In the genomic region with DNA sequence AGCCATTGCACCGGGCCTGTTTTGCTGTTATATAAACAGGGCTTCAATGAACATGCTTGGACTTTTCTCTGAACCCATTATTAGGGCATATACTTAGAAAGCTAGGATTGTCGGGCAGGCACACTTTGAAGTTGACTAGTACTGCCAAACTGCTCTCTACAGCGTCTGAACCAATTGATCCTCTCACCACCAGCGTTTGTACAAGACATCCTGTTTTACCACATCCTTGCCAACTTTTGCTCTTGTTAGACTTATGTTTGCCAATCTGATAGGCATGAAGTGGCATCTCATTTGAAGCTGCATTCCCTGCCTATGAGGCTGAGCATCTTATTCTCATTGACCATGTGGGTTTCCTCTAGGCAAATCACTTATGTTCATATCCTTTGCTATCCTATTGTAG, we compare ENCODE assay signal across 21 cellular contexts. TPM values are rescaled to one million over a fixed set of nuclear protein-coding genes. Genes with fewer than 3 reads are reported as not detected.
DNase-seq lines count a peak whose midpoint lies in the region; ATAC-seq, FAIRE-seq and TF ChIP-seq lines count a peak whose summit lies in the region.
"Had no signal": no experiment of that assay in that cellular context is flagged by ENCODE, and none has a peak within 500 bp of the region (broad histone marks: within the 10 kb centered on the region; RNA-seq: fewer than 3 reads in every experiment).

No MANE protein-coding gene starts in this region.

- H3K9ac ChIP-seq in DND-41 (ENCODE audit: low read depth, low read length) = no peak overlapping the region
- H3K9ac ChIP-seq: KMS-11 had no signal

- WGBS in psoas muscle, 3 donors = 30 to 59% (median 35%) methylated on average over 4 of the region's 4 CpGs
- 63% methylated on average over 4 of the region's 4 CpGs for WGBS in pancreas, 2 donors

- peak; percentile 58 for DNase-seq in activated CD8-positive, alpha-beta T cell treated with anti-CD3 and anti-CD28 coated beads, Interleukin-2, amount 10 ng/mL, durations not matched to agents 7 days and 5 days
- no peak for DNase-seq in activated CD8-positive, alpha-beta T cell treated with anti-CD3 and anti-CD28 coated beads for 36 hours
- DNase-seq in DND-41 (peak; percentile 20), bronchial epithelial cell (ENCODE audit: low read depth) (no peak), psoas muscle (no peak), pancreas (no peak)
- no peak for DNase-seq in activated T-helper 1 cell treated with anti-CD3 and anti-CD28 coated beads, Interleukin-12 subunit alpha, Interleukin-12 subunit beta, Interleukin-2, Interleukin-4 antibody, amounts not matched to agents 30 ng/mL and 10 ng/mL and 1 ng/mL, durations not matched to agents 14 hours and 24 hours and 36 hours (ENCODE audit: low spot score)
- DNase-seq: GF-D8, GOT3, NCI-H1048, NCI-H146, NCI-H2081, NCI-H510A, NCI-H774, PC-3 had no signal

- no peak overlapping the region for H3K27ac ChIP-seq in DND-41 (ENCODE audit: low read length)
- peak overlapping the region; percentile 13 for H3K27ac ChIP-seq in psoas muscle
- no peak overlapping the region for H3K27ac ChIP-seq in pancreas
- H3K27ac ChIP-seq: KMS-11, RWPE1 had no signal

- no peaks in the 10 kb centered on the region for H3K36me3 ChIP-seq in DND-41 (ENCODE audit: insufficient read depth, low read length)
- H3K36me3 ChIP-seq in bronchial epithelial cell (ENCODE audit: control insufficient read depth, insufficient read depth, low read length) = no peaks in the 10 kb centered on the region
- H3K36me3 ChIP-seq in psoas muscle (ENCODE audit: insufficient read depth in 1 of 2, low read depth in 1 of 2) = no peaks in the 10 kb centered on the region
- no peaks in the 10 kb centered on the region for H3K36me3 ChIP-seq in pancreas

- FAIRE-seq in bronchial epithelial cell (lab: Jason Lieb, UNC) = peak; percentile 55
- no peak for FAIRE-seq in pancreas (lab: Jason Lieb, UNC)
- FAIRE-seq: GM12891, GM18507 had no signal

- peaks cover 7% of the 10 kb centered on the region for H3K27me3 Mint-ChIP-seq in activated CD8-positive, alpha-beta T cell treated with anti-CD3 and anti-CD28 coated beads, Interleukin-2, amount 10 ng/mL, durations not matched to agents 7 days and 5 days (ENCODE audit: low read depth)
- no peaks in the 10 kb centered on the region for H3K27me3 Mint-ChIP-seq in activated CD8-positive, alpha-beta T cell treated with anti-CD3 and anti-CD28 coated beads for 36 hours
- no peaks in the 10 kb centered on the region for H3K27me3 Mint-ChIP-seq in activated T-helper 1 cell treated with anti-CD3 and anti-CD28 coated beads, Interleukin-12 subunit alpha, Interleukin-12 subunit beta, Interleukin-2, Interleukin-4 antibody, amounts not matched to agents 30 ng/mL and 10 ng/mL and 1 ng/mL, durations not matched to agents 14 hours and 24 hours and 36 hours (ENCODE audit: insufficient read depth)

- H3K4me2 ChIP-seq in DND-41 (ENCODE audit: insufficient read depth, low read length) = no peak overlapping the region
- H3K4me2 ChIP-seq: KMS-11 had no signal

- no peak for TF ChIP-seq CTCF in activated CD8-positive, alpha-beta T cell treated with anti-CD3 and anti-CD28 coated beads for 36 hours (IDR thresholded peaks at IDR 0.05)
- TF ChIP-seq CTCF in DND-41 (IDR thresholded peaks at IDR 0.05; ENCODE audit: borderline replicate concordance, extremely low read depth, low read length, poor library complexity, severe bottlenecking) (no peak), bronchial epithelial cell (IDR thresholded peaks at IDR 0.05; ENCODE audit: insufficient read depth, low read length, severe bottlenecking) (no peak), psoas muscle (IDR thresholded peaks at IDR 0.05) (no peak), pancreas (IDR thresholded peaks at IDR 0.05) (no peak)

- peak overlapping the region; percentile 64 for H3K27ac Mint-ChIP-seq in activated CD8-positive, alpha-beta T cell treated with anti-CD3 and anti-CD28 coated beads, Interleukin-2, amount 10 ng/mL, durations not matched to agents 7 days and 5 days
- H3K27ac Mint-ChIP-seq in activated CD8-positive, alpha-beta T cell treated with anti-CD3 and anti-CD28 coated beads for 36 hours = no peak overlapping the region
- no peak overlapping the region for H3K27ac Mint-ChIP-seq in activated T-helper 1 cell treated with anti-CD3 and anti-CD28 coated beads, Interleukin-12 subunit alpha, Interleukin-12 subunit beta, Interleukin-2, Interleukin-4 antibody, amounts not matched to agents 30 ng/mL and 10 ng/mL and 1 ng/mL, durations not matched to agents 14 hours and 24 hours and 36 hours

- ATAC-seq in activated CD8-positive, alpha-beta T cell treated with anti-CD3 and anti-CD28 coated beads, Interleukin-2, amount 10 ng/mL, durations not matched to agents 7 days and 5 days = no peak
- no peak for ATAC-seq in activated CD8-positive, alpha-beta T cell treated with anti-CD3 and anti-CD28 coated beads for 36 hours
- ATAC-seq in DND-41 (ENCODE audit: insufficient read depth, low read depth) = no peak
- ATAC-seq in psoas muscle = no peak
- ATAC-seq in pancreas = no peak
- no peak for ATAC-seq in GM21825 (IDR thresholded peaks at IDR 0.05; ENCODE audit: unreplicated experiment)
- ATAC-seq: PC-3 had no signal

- intact Hi-C loops in activated CD8-positive, alpha-beta T cell treated with anti-CD3 and anti-CD28 coated beads for 36 hours (cut with micrococcal nuclease) = no loop called here
- intact Hi-C loops in psoas muscle (cut with DNase I) = no loop called here
- intact Hi-C loops in pancreas (cut with DNase I) = no loop called here
- intact Hi-C loops in activated T-helper 1 cell treated with anti-CD3 and anti-CD28 coated beads, Interleukin-12 subunit alpha, Interleukin-12 subunit beta, Interleukin-2, Interleukin-4 antibody, amounts not matched to agents 30 ng/mL and 10 ng/mL and 1 ng/mL, durations not matched to agents 14 hours and 24 hours and 36 hours (cut with micrococcal nuclease) = no loop called here

- no peaks in the 10 kb centered on the region for H3K36me3 Mint-ChIP-seq in activated CD8-positive, alpha-beta T cell treated with anti-CD3 and anti-CD28 coated beads, Interleukin-2, amount 10 ng/mL, durations not matched to agents 7 days and 5 days (ENCODE audit: low read depth)
- H3K36me3 Mint-ChIP-seq in activated CD8-positive, alpha-beta T cell treated with anti-CD3 and anti-CD28 coated beads for 36 hours (ENCODE audit: low read depth) = no peaks in the 10 kb centered on the region
- H3K36me3 Mint-ChIP-seq in activated T-helper 1 cell treated with anti-CD3 and anti-CD28 coated beads, Interleukin-12 subunit alpha, Interleukin-12 subunit beta, Interleukin-2, Interleukin-4 antibody, amounts not matched to agents 30 ng/mL and 10 ng/mL and 1 ng/mL, durations not matched to agents 14 hours and 24 hours and 36 hours (ENCODE audit: low read depth) = peaks cover 6% of the 10 kb centered on the region

- H2AFZ ChIP-seq in DND-41 (ENCODE audit: low read depth, low read length) = no peak overlapping the region

- H3K4me1 Mint-ChIP-seq in activated CD8-positive, alpha-beta T cell treated with anti-CD3 and anti-CD28 coated beads, Interleukin-2, amount 10 ng/mL, durations not matched to agents 7 days and 5 days (ENCODE audit: low read depth) = peaks cover 67% of the 10 kb centered on the region
- peaks cover 46% of the 10 kb centered on the region for H3K4me1 Mint-ChIP-seq in activated CD8-positive, alpha-beta T cell treated with anti-CD3 and anti-CD28 coated beads for 36 hours (ENCODE audit: low read depth)
- H3K4me1 Mint-ChIP-seq in activated T-helper 1 cell treated with anti-CD3 and anti-CD28 coated beads, Interleukin-12 subunit alpha, Interleukin-12 subunit beta, Interleukin-2, Interleukin-4 antibody, amounts not matched to agents 30 ng/mL and 10 ng/mL and 1 ng/mL, durations not matched to agents 14 hours and 24 hours and 36 hours (ENCODE audit: low read depth) = peaks cover 45% of the 10 kb centered on the region

- H3K9me3 ChIP-seq in DND-41 (ENCODE audit: insufficient read depth, low read length, severe bottlenecking) = no peaks in the 10 kb centered on the region
- H3K9me3 ChIP-seq in psoas muscle = no peaks in the 10 kb centered on the region
- H3K9me3 ChIP-seq in pancreas = no peaks in the 10 kb centered on the region

- no peaks in the 10 kb centered on the region for H3K9me3 Mint-ChIP-seq in activated CD8-positive, alpha-beta T cell treated with anti-CD3 and anti-CD28 coated beads, Interleukin-2, amount 10 ng/mL, durations not matched to agents 7 days and 5 days (ENCODE audit: insufficient read depth)
- no peaks in the 10 kb centered on the region for H3K9me3 Mint-ChIP-seq in activated CD8-positive, alpha-beta T cell treated with anti-CD3 and anti-CD28 coated beads for 36 hours
- peaks cover 8% of the 10 kb centered on the region for H3K9me3 Mint-ChIP-seq in activated T-helper 1 cell treated with anti-CD3 and anti-CD28 coated beads, Interleukin-12 subunit alpha, Interleukin-12 subunit beta, Interleukin-2, Interleukin-4 antibody, amounts not matched to agents 30 ng/mL and 10 ng/mL and 1 ng/mL, durations not matched to agents 14 hours and 24 hours and 36 hours

- POLR2A ChIA-PET in activated CD8-positive, alpha-beta T cell treated with anti-CD3 and anti-CD28 coated beads, Interleukin-2, amount 10 ng/mL, durations not matched to agents 7 days and 5 days (lab: Charles Lee) = no interaction called here
- POLR2A ChIA-PET in activated CD8-positive, alpha-beta T cell treated with anti-CD3 and anti-CD28 coated beads for 36 hours (lab: Charles Lee) = interaction anchor here (1.6 kb wide), 1 partner anchor 10 kb away, joined by 5 read pairs; no protein-coding TSS in a partner anchor

- H3K4me1 ChIP-seq in DND-41 (ENCODE audit: insufficient read depth, low read length) (peaks cover 20% of the 10 kb centered on the region), psoas muscle (peaks cover 42% of the 10 kb centered on the region), pancreas (peaks cover 0 to 7% (median 0%) of the 10 kb centered on the region in 3 donors)

- H4K20me1 ChIP-seq in DND-41 (ENCODE audit: insufficient read depth, low read length) = no peaks in the 10 kb centered on the region

- CTCF ChIA-PET in activated CD8-positive, alpha-beta T cell treated with anti-CD3 and anti-CD28 coated beads, Interleukin-2, amount 10 ng/mL, durations not matched to agents 7 days and 5 days (lab: Charles Lee) = interaction anchor here (1.0 to 2.4 kb wide), 8 partner anchors 9 to 64 kb away, joined by 3 to 15 read pairs (median 4); no protein-coding TSS in a partner anchor
- CTCF ChIA-PET in activated CD8-positive, alpha-beta T cell treated with anti-CD3 and anti-CD28 coated beads for 36 hours (lab: Charles Lee) = interaction anchor here (0.8 to 2.2 kb wide), 6 partner anchors 8 to 64 kb away, joined by 3 to 10 read pairs (median 6); partner anchors contain the start of gene PPP1R9B

- H3K4me3 Mint-ChIP-seq in activated CD8-positive, alpha-beta T cell treated with anti-CD3 and anti-CD28 coated beads, Interleukin-2, amount 10 ng/mL, durations not matched to agents 7 days and 5 days = peak overlapping the region; percentile 9
- no peak overlapping the region for H3K4me3 Mint-ChIP-seq in activated CD8-positive, alpha-beta T cell treated with anti-CD3 and anti-CD28 coated beads for 36 hours
- H3K4me3 Mint-ChIP-seq in activated T-helper 1 cell treated with anti-CD3 and anti-CD28 coated beads, Interleukin-12 subunit alpha, Interleukin-12 subunit beta, Interleukin-2, Interleukin-4 antibody, amounts not matched to agents 30 ng/mL and 10 ng/mL and 1 ng/mL, durations not matched to agents 14 hours and 24 hours and 36 hours = no peak overlapping the region

- no peak overlapping the region for H3K4me3 ChIP-seq in DND-41 (ENCODE audit: low read depth in 1 of 2, low read length in 2 of 2)
- no peak overlapping the region for H3K4me3 ChIP-seq in bronchial epithelial cell (ENCODE audit: low read depth, low read length)
- H3K4me3 ChIP-seq in psoas muscle = no peak overlapping the region
- H3K4me3 ChIP-seq in pancreas = no peak overlapping the region

- H3K79me2 ChIP-seq in DND-41 (ENCODE audit: insufficient read depth, low read length) = no peaks in the 10 kb centered on the region

- H3K27me3 ChIP-seq in DND-41 (ENCODE audit: insufficient read depth, low read length, poor library complexity) (no peaks in the 10 kb centered on the region), bronchial epithelial cell (ENCODE audit: control insufficient read depth, insufficient read depth, low read length) (no peaks in the 10 kb centered on the region), psoas muscle (ENCODE audit: insufficient read depth in 3 of 3, low read length in 2 of 3) (no peaks in the 10 kb centered on the region), pancreas (no peaks in the 10 kb centered on the region)

RNA-seq across cellular contexts. Expression of gene PPP1R9B, which starts 7.4 kb away (rescaled TPM):
- 100 to 1,000 TPM; 113 to 115 TPM for total RNA-seq in activated CD8-positive, alpha-beta T cell treated with anti-CD3 and anti-CD28 coated beads, Interleukin-2, amount 10 ng/mL, durations not matched to agents 7 days and 5 days
- 10 to 100 TPM; 52.4 to 56.4 TPM for total RNA-seq in activated CD8-positive, alpha-beta T cell treated with anti-CD3 and anti-CD28 coated beads for 36 hours
- total RNA-seq in bronchial epithelial cell (16.6 and 17.4 TPM in 2 replicates), psoas muscle (10 to 100 TPM; 15.1 to 26.5 (median 18.4) TPM), pancreas (10 to 100 TPM; 13.5 to 34.6 (median 17.7) TPM)
- polyA plus RNA-seq in psoas muscle (10 to 100 TPM in 2 of 3 donors, 1 to 10 TPM in 1; 7.0 to 11.3 (median 11.0) TPM), pancreas (10 to 100 TPM; 14.3 to 29.2 TPM)
- total RNA-seq in activated T-helper 1 cell treated with anti-CD3 and anti-CD28 coated beads, Interleukin-12 subunit alpha, Interleukin-12 subunit beta, Interleukin-2, Interleukin-4 antibody, amounts not matched to agents 30 ng/mL and 10 ng/mL and 1 ng/mL, durations not matched to agents 14 hours and 24 hours and 36 hours = 97.1 and 101 TPM in 2 replicates

RNA-seq across cellular contexts. Expression of gene SGCA, which starts 7.9 kb away (rescaled TPM):
- not detected for total RNA-seq in activated CD8-positive, alpha-beta T cell treated with anti-CD3 and anti-CD28 coated beads, Interleukin-2, amount 10 ng/mL, durations not matched to agents 7 days and 5 days
- under 1 TPM in 1 of 2 experiments, not detected in 1; 0.34 TPM for total RNA-seq in activated CD8-positive, alpha-beta T cell treated with anti-CD3 and anti-CD28 coated beads for 36 hours
- total RNA-seq in bronchial epithelial cell (0.13 TPM in 1 of 2 replicates, not detected in the other), psoas muscle (100 to 1,000 TPM; 245 to 291 (median 266) TPM), pancreas (1 to 10 TPM in 2 of 6 donors, under 1 TPM in 1, not detected in 3; 0.31 to 1.1 (median 1.0) TPM)
- polyA plus RNA-seq in psoas muscle (100 to 1,000 TPM; 120 to 254 (median 151) TPM), pancreas (1 to 10 TPM; 1.7 to 3.0 TPM)
- 0.32 and 0.49 TPM in 2 replicates for total RNA-seq in activated T-helper 1 cell treated with anti-CD3 and anti-CD28 coated beads, Interleukin-12 subunit alpha, Interleukin-12 subunit beta, Interleukin-2, Interleukin-4 antibody, amounts not matched to agents 30 ng/mL and 10 ng/mL and 1 ng/mL, durations not matched to agents 14 hours and 24 hours and 36 hours
- total RNA-seq: MCF 10A, PC-3 had no signal

RNA-seq across cellular contexts. Expression of gene SAMD14, which starts 27.9 kb away (rescaled TPM):
- under 1 TPM; 0.50 to 0.55 TPM for total RNA-seq in activated CD8-positive, alpha-beta T cell treated with anti-CD3 and anti-CD28 coated beads, Interleukin-2, amount 10 ng/mL, durations not matched to agents 7 days and 5 days
- 1 to 10 TPM in 1 of 2 experiments, under 1 TPM in 1; 0.47 to 1.3 TPM for total RNA-seq in activated CD8-positive, alpha-beta T cell treated with anti-CD3 and anti-CD28 coated beads for 36 hours
- under 0.01 and 0.26 TPM in 2 replicates for total RNA-seq in bronchial epithelial cell
- total RNA-seq in psoas muscle = 1 to 10 TPM in 3 of 4 donors, under 1 TPM in 1; 0.55 to 2.7 (median 1.3) TPM
- 1 to 10 TPM in 1 of 3 donors, under 1 TPM in 2; 0.64 to 1.3 (median 0.98) TPM for polyA plus RNA-seq in psoas muscle
- total RNA-seq in pancreas = under 1 TPM; 0.09 to 0.90 (median 0.33) TPM
- polyA plus RNA-seq in pancreas = 1 to 10 TPM in 1 of 2 donors, under 1 TPM in 1; 0.80 to 1.3 TPM
- total RNA-seq in activated T-helper 1 cell treated with anti-CD3 and anti-CD28 coated beads, Interleukin-12 subunit alpha, Interleukin-12 subunit beta, Interleukin-2, Interleukin-4 antibody, amounts not matched to agents 30 ng/mL and 10 ng/mL and 1 ng/mL, durations not matched to agents 14 hours and 24 hours and 36 hours = 1.6 and 3.6 TPM in 2 replicates

RNA-seq across cellular contexts. Expression of gene COL1A1, which starts 43.5 kb away (rescaled TPM):
- under 1 TPM; 0.18 to 0.26 TPM for total RNA-seq in activated CD8-positive, alpha-beta T cell treated with anti-CD3 and anti-CD28 coated beads, Interleukin-2, amount 10 ng/mL, durations not matched to agents 7 days and 5 days
- 1 to 10 TPM in 1 of 2 experiments, under 1 TPM in 1; 0.92 to 1.0 TPM for total RNA-seq in activated CD8-positive, alpha-beta T cell treated with anti-CD3 and anti-CD28 coated beads for 36 hours
- total RNA-seq in bronchial epithelial cell (10.5 and 15.3 TPM in 2 replicates), psoas muscle (10 to 100 TPM; 10.2 to 46.6 (median 18.7) TPM), pancreas (100 to 1,000 TPM in 2 of 6 donors, 10 to 100 TPM in 3, 1 to 10 TPM in 1; 9.0 to 875 (median 36.6) TPM)
- polyA plus RNA-seq in psoas muscle (1 to 10 TPM; 2.3 to 5.4 (median 3.3) TPM), pancreas (10 to 100 TPM; 10.4 to 22.2 TPM)
- total RNA-seq in activated T-helper 1 cell treated with anti-CD3 and anti-CD28 coated beads, Interleukin-12 subunit alpha, Interleukin-12 subunit beta, Interleukin-2, Interleukin-4 antibody, amounts not matched to agents 30 ng/mL and 10 ng/mL and 1 ng/mL, durations not matched to agents 14 hours and 24 hours and 36 hours = 1.2 and 2.0 TPM in 2 replicates

Comparison
In these comparisons a context has a peak if more than half of its experiments do, and no peak if none do; other contexts are left out.
1. DNase-seq: peak in activated CD8-positive, alpha-beta T cell treated with anti-CD3 and anti-CD28 coated beads, Interleukin-2, amount 10 ng/mL, durations not matched to agents 7 days and 5 days (single experiment) and DND-41 (single experiment); none in activated CD8-positive, alpha-beta T cell treated with anti-CD3 and anti-CD28 coated beads for 36 hours (single experiment), bronchial epithelial cell (single experiment), psoas muscle (0 of 2), pancreas (0 of 6) and activated T-helper 1 cell treated with anti-CD3 and anti-CD28 coated beads, Interleukin-12 subunit alpha, Interleukin-12 subunit beta, Interleukin-2, Interleukin-4 antibody, amounts not matched to agents 30 ng/mL and 10 ng/mL and 1 ng/mL, durations not matched to agents 14 hours and 24 hours and 36 hours (single experiment).
2. RNA of gene SGCA, which starts 7.9 kb away (total RNA-seq): 245 to 291 TPM in psoas muscle; 0.32 to 0.49 TPM in activated T-helper 1 cell treated with anti-CD3 and anti-CD28 coated beads, Interleukin-12 subunit alpha, Interleukin-12 subunit beta, Interleukin-2, Interleukin-4 antibody, amounts not matched to agents 30 ng/mL and 10 ng/mL and 1 ng/mL, durations not matched to agents 14 hours and 24 hours and 36 hours, 0.31 to 1.1 TPM in pancreas, 0.34 TPM in activated CD8-positive, alpha-beta T cell treated with anti-CD3 and anti-CD28 coated beads for 36 hours, not detected in activated CD8-positive, alpha-beta T cell treated with anti-CD3 and anti-CD28 coated beads, Interleukin-2, amount 10 ng/mL, durations not matched to agents 7 days and 5 days and 0.13 TPM in bronchial epithelial cell; every median in the first group is over 100 times any median in the second.